25 cellular contexts compared by ENCODE assay signal in the genomic region with DNA sequence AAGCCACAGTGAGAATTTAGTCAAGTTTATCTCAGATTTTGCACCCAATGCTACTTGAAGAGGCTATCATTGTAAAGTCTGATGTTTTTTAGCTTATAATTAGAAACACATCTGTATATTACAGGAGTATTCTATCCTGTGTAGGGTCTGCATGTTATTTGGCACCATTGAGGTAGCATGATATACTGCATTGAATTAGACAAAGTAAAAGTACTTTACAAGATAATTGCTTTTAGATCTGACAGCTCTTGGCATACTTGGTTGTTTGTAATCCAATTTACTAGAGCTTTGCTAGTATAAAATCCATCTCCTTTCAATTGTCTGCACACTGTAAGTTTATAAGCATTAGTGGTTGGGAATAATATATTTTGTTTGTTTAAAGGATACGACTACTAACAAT.
"Had no signal": no experiment of that assay in that cellular context is flagged by ENCODE, and none has a peak within 500 bp of the region (broad histone marks: within the 10 kb centered on the region; RNA-seq: fewer than 3 reads in every experiment).

No MANE protein-coding gene starts in this region.

- ATAC-seq: activated CD8-positive, alpha-beta memory T cell treated with anti-CD3 and anti-CD28 coated beads, Interleukin-2, amount 10 ng/mL, durations not matched to agents 7 days and 5 days; activated naive CD4-positive, alpha-beta T cell treated with anti-CD3 and anti-CD28 coated beads, Interleukin-2, amount 50 U/mL, for 72 hours; activated naive CD8-positive, alpha-beta T cell treated with anti-CD3 and anti-CD28 coated beads, Interleukin-2, amount 50 U/mL, for 24 hours; body of pancreas; Panc1; Right ventricle myocardium inferior; T-helper 17 cell; WTC11 had no signal

- DNase-seq: activated CD4-positive, alpha-beta T cell treated with anti-CD3 and anti-CD28 coated beads, Interleukin-2, amount 10 ng/mL, durations not matched to agents 24 days and 14 days; activated CD4-positive, alpha-beta T cell treated with anti-CD3 and anti-CD28 coated beads, Interleukin-2, amount 50 U/mL, for 48 hours; activated CD4-positive, CD25-positive, alpha-beta regulatory T cell treated with anti-CD3 and anti-CD28 coated beads, Interleukin-2, amount 50 U/mL, for 72 hours; activated CD8-positive, alpha-beta memory T cell treated with anti-CD3 and anti-CD28 coated beads, Interleukin-2, amount 10 ng/mL, durations not matched to agents 7 days and 5 days; activated effector memory CD4-positive, alpha-beta T cell treated with anti-CD3 and anti-CD28 coated beads, Interleukin-2, amount 50 U/mL, for 16 hours; activated naive CD4-positive, alpha-beta T cell treated with Interleukin-2 at 50 U/mL for 16 hours; activated naive CD8-positive, alpha-beta T cell treated with anti-CD3 and anti-CD28 coated beads, Interleukin-2, amount 50 U/mL, for 24 hours; activated T-cell treated with anti-CD3 and anti-CD28 coated beads, Interleukin-2, amount 50 U/mL, for 24 hours; amniotic stem cell; body of pancreas; central memory CD4-positive, alpha-beta T cell; NCI-H146; NCI-H187 treated with DMSO at 0.1 percent for 48 hours; NCI-H2107; NCI-H446 treated with DMSO at 0.1 percent for 48 hours; NK-92 treated with Interleukin-12 subunit alpha and Interleukin-12 subunit beta, amount 100 ng/mL, for 24 hours; OCI-M1; RPMI8226; SJCRH30; T-helper 17 cell; T-helper 9 cell had no signal
